16 cellular contexts compared by ENCODE assay signal in the genomic region with DNA sequence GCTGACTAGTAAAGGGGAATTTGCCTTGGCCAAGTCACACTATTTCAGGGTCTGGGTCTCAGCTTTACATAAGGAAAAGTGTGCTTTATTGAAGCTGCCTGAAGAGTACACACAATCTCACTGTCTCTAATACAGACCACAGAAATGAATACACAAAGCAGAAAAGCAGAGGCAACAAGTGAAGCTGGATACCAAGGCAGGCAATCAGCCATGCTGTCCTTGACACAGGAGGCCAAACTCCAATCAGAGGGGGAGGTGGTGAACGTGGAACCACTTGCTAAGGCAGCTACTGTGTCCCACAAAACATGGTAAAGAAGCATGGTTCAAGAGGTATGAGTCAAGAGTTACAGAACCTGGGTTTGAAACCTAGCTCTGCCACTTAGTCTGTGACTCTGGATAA. TPM values are rescaled to one million over a fixed set of nuclear protein-coding genes. Genes with fewer than 3 reads are reported as not detected.
A peak's percentile ranks its signal among the peaks of the same experiment; 100 is the strongest.
DNase-seq lines count a peak whose midpoint lies in the region; ATAC-seq and TF ChIP-seq lines count a peak whose summit lies in the region.
"Had no signal": no experiment of that assay in that cellular context is flagged by ENCODE, and none has a peak within 500 bp of the region (broad histone marks: within the 10 kb centered on the region; RNA-seq: fewer than 3 reads in every experiment).

No MANE protein-coding gene starts in this region.

- peaks cover 56% of the 10 kb centered on the region for H3K4me1 Mint-ChIP-seq in activated T-helper 17 cell treated with anti-CD3 and anti-CD28 coated beads, Interleukin-2, amount 50 U/mL, for 72 hours
- peaks cover 59 to 94% (median 84%) of the 10 kb centered on the region in 7 donors for H3K4me1 Mint-ChIP-seq in naive thymus-derived CD4-positive, alpha-beta T cell

- peak overlapping the region; percentile 40; the same call in 1 of the 2 replicates for H3K27ac ChIP-seq in BLaER1
- H3K27ac ChIP-seq in DND-41 (ENCODE audit: low read length), result 0 out of 2 replicates have a peak overlapping the region, but pooled peaks have one; percentile 11
- peak overlapping the region; percentile 55 for H3K27ac ChIP-seq in naive thymus-derived CD4-positive, alpha-beta T cell (ENCODE audit: low read depth, low read length)
- H3K27ac ChIP-seq: breast epithelium had no signal

- peaks cover 7% of the 10 kb centered on the region; the same call in 1 of the 2 replicates for H3K79me2 ChIP-seq in DND-41 (ENCODE audit: insufficient read depth, low read length)

- H3K36me3 Mint-ChIP-seq in activated T-helper 17 cell treated with anti-CD3 and anti-CD28 coated beads, Interleukin-2, amount 50 U/mL, for 72 hours (ENCODE audit: low read depth), result peaks cover 30% of the 10 kb centered on the region
- peaks cover 6 to 38% (median 12%) of the 10 kb centered on the region in 5 donors for H3K36me3 Mint-ChIP-seq in naive thymus-derived CD4-positive, alpha-beta T cell

- CTCF ChIA-PET in naive thymus-derived CD4-positive, alpha-beta T cell (lab: Charles Lee), result interaction anchor here (0.6 to 2.0 kb wide), 4 partner anchors 21 to 80 kb away, joined by 3 to 6 read pairs (median 3); partner anchors contain the start of genes BYSL and MED20

- TF ChIP-seq CTCF in DND-41 (IDR thresholded peaks at IDR 0.05; ENCODE audit: borderline replicate concordance, extremely low read depth, low read length, poor library complexity, severe bottlenecking), result no peak

- peak overlapping the region; percentile 23 for H3K27ac Mint-ChIP-seq in activated T-helper 17 cell treated with anti-CD3 and anti-CD28 coated beads, Interleukin-2, amount 50 U/mL, for 72 hours
- peak overlapping the region; percentile 3 to 83 (median 72) for H3K27ac Mint-ChIP-seq in naive thymus-derived CD4-positive, alpha-beta T cell

- H3K9ac ChIP-seq in BLaER1 (no peak overlapping the region), DND-41 (ENCODE audit: low read depth, low read length) (no peak overlapping the region)

- POLR2A ChIA-PET in naive thymus-derived CD4-positive, alpha-beta T cell (lab: Charles Lee), result interaction anchor here (0.9 to 1.2 kb wide), 3 partner anchors 24 to 81 kb away, joined by 3 read pairs; no protein-coding TSS in a partner anchor

- H3K4me2 ChIP-seq in BLaER1 (no peak overlapping the region), DND-41 (ENCODE audit: insufficient read depth, low read length) (no peak overlapping the region)

- H3K4me3 ChIP-seq in BLaER1 (no peak overlapping the region), DND-41 (ENCODE audit: low read depth in 1 of 2, low read length in 2 of 2) (no peak overlapping the region)
- H3K4me3 ChIP-seq in naive thymus-derived CD4-positive, alpha-beta T cell (ENCODE audit: low read length), result no peak overlapping the region
- H3K4me3 ChIP-seq: breast epithelium, GM12878 had no signal

- H2AFZ ChIP-seq in DND-41 (ENCODE audit: low read depth, low read length), result no peak overlapping the region

- H3K27me3 Mint-ChIP-seq in activated T-helper 17 cell treated with anti-CD3 and anti-CD28 coated beads, Interleukin-2, amount 50 U/mL, for 72 hours, result no peaks in the 10 kb centered on the region
- H3K27me3 Mint-ChIP-seq in naive thymus-derived CD4-positive, alpha-beta T cell, result no peaks in the 10 kb centered on the region

- ATAC-seq in DND-41 (ENCODE audit: insufficient read depth, low read depth) (no peak), GM18858 (IDR thresholded peaks at IDR 0.05; ENCODE audit: unreplicated experiment) (no peak)
- peak; percentile 11 for ATAC-seq in activated T-helper 17 cell treated with anti-CD3 and anti-CD28 coated beads, Interleukin-2, amount 50 U/mL, for 72 hours (replicated peaks)
- ATAC-seq in naive thymus-derived CD4-positive, alpha-beta T cell, result no peak
- ATAC-seq: GM12878 had no signal

- H3K9me3 ChIP-seq in BLaER1 (no peaks in the 10 kb centered on the region), DND-41 (ENCODE audit: insufficient read depth, low read length, severe bottlenecking) (no peaks in the 10 kb centered on the region)
- no peaks in the 10 kb centered on the region for H3K9me3 ChIP-seq in naive thymus-derived CD4-positive, alpha-beta T cell (ENCODE audit: control insufficient read depth in 2 of 3, low read length in 3 of 3)
- H3K9me3 ChIP-seq: breast epithelium had no signal

- H3K9me3 Mint-ChIP-seq in activated T-helper 17 cell treated with anti-CD3 and anti-CD28 coated beads, Interleukin-2, amount 50 U/mL, for 72 hours, result no peaks in the 10 kb centered on the region
- peaks cover 0 to 8% (median 0%) of the 10 kb centered on the region in 11 donors for H3K9me3 Mint-ChIP-seq in naive thymus-derived CD4-positive, alpha-beta T cell

- H3K27me3 ChIP-seq in BLaER1 (no peaks in the 10 kb centered on the region), DND-41 (ENCODE audit: insufficient read depth, low read length, poor library complexity) (no peaks in the 10 kb centered on the region)
- H3K27me3 ChIP-seq in naive thymus-derived CD4-positive, alpha-beta T cell (ENCODE audit: control insufficient read depth in 2 of 2, insufficient read depth in 2 of 2, low read length in 2 of 2), result no peaks in the 10 kb centered on the region
- H3K27me3 ChIP-seq: breast epithelium had no signal

- H3K4me3 Mint-ChIP-seq in activated T-helper 17 cell treated with anti-CD3 and anti-CD28 coated beads, Interleukin-2, amount 50 U/mL, for 72 hours, result peak overlapping the region; percentile 51
- peak overlapping the region in 6 of 10 donors; percentile 6 to 66 (median 42) for H3K4me3 Mint-ChIP-seq in naive thymus-derived CD4-positive, alpha-beta T cell

- intact Hi-C loops in naive thymus-derived CD4-positive, alpha-beta T cell (cut with micrococcal nuclease), result loop anchor here in 1 of 2 donors (5.0 kb wide), 1 partner anchor 44 kb away; no protein-coding TSS in a partner anchor

- peaks cover 68% of the 10 kb centered on the region for H3K4me1 ChIP-seq in BLaER1
- H3K4me1 ChIP-seq in DND-41 (ENCODE audit: insufficient read depth, low read length), result no peaks in the 10 kb centered on the region
- H3K4me1 ChIP-seq in naive thymus-derived CD4-positive, alpha-beta T cell (ENCODE audit: control insufficient read depth in 2 of 2, insufficient read depth in 2 of 2, low read length in 2 of 2), result peaks cover 31 to 50% of the 10 kb centered on the region in 2 donors
- H3K4me1 ChIP-seq: breast epithelium had no signal

- no peak for DNase-seq in DND-41
- DNase-seq in naive thymus-derived CD4-positive, alpha-beta T cell, result no peak
- DNase-seq in SW480 (ENCODE audit: low spot score), result no peak
- DNase-seq in DMS79 treated with DMSO at 0.1 percent for 48 hours (lab: John Stamatoyannopoulos, UW), result no peak
- DNase-seq in NCI-H526 (lab: John Stamatoyannopoulos, UW), result no peak
- DNase-seq: AML-193, dermis blood vessel endothelial cell, NCI-H2029 treated with DMSO at 0.1 percent for 48 hours, NCI-H524 treated with DMSO at 0.1 percent for 48 hours, nucleus accumbens, substantia nigra had no signal

- peaks cover 36% of the 10 kb centered on the region for H3K36me3 ChIP-seq in BLaER1
- peaks cover 5% of the 10 kb centered on the region; the same call in 1 of the 2 replicates for H3K36me3 ChIP-seq in DND-41 (ENCODE audit: insufficient read depth, low read length)
- H3K36me3 ChIP-seq in naive thymus-derived CD4-positive, alpha-beta T cell (ENCODE audit: control insufficient read depth in 2 of 3, insufficient read depth in 3 of 3, low read length in 3 of 3), result peaks cover 0 to 59% (median 4%) of the 10 kb centered on the region in 3 experiments
- H3K36me3 ChIP-seq: breast epithelium had no signal

- H4K20me1 ChIP-seq in BLaER1 (no peaks in the 10 kb centered on the region), DND-41 (ENCODE audit: insufficient read depth, low read length) (no peaks in the 10 kb centered on the region)

RNA-seq across cellular contexts. Expression of gene CCND3, which starts 21.8 kb away (rescaled TPM):
- total RNA-seq in activated T-helper 17 cell treated with anti-CD3 and anti-CD28 coated beads, Interleukin-2, amount 50 U/mL, for 72 hours, result 100 to 1,000 TPM; 297 to 332 TPM
- total RNA-seq in naive thymus-derived CD4-positive, alpha-beta T cell, result 100 to 1,000 TPM; 285 to 433 (median 313) TPM
- 100 to 1,000 TPM; 474 to 764 TPM for polyA plus RNA-seq in naive thymus-derived CD4-positive, alpha-beta T cell

RNA-seq across cellular contexts. Expression of gene BYSL, which starts 42.1 kb away (rescaled TPM):
- 10 to 100 TPM; 23.3 to 53.1 TPM for total RNA-seq in activated T-helper 17 cell treated with anti-CD3 and anti-CD28 coated beads, Interleukin-2, amount 50 U/mL, for 72 hours
- total RNA-seq in naive thymus-derived CD4-positive, alpha-beta T cell, result 10 to 100 TPM in 1 of 5 experiments, 1 to 10 TPM in 4; 3.9 to 35.7 (median 8.1) TPM
- 1 to 10 TPM; 4.4 to 6.6 TPM for polyA plus RNA-seq in naive thymus-derived CD4-positive, alpha-beta T cell

RNA-seq across cellular contexts. Expression of gene MED20, which starts 42.4 kb away (rescaled TPM):
- 10 to 100 TPM; 20.5 to 22.6 TPM for total RNA-seq in activated T-helper 17 cell treated with anti-CD3 and anti-CD28 coated beads, Interleukin-2, amount 50 U/mL, for 72 hours
- total RNA-seq in naive thymus-derived CD4-positive, alpha-beta T cell, result 10 to 100 TPM in 1 of 5 experiments, 1 to 10 TPM in 4; 4.5 to 21.7 (median 9.4) TPM
- polyA plus RNA-seq in naive thymus-derived CD4-positive, alpha-beta T cell, result 1 to 10 TPM; 4.2 to 4.7 TPM
